ENCODE assay signal across 9 cellular contexts in genomic region chr12:129961856-129962255, GRCh38. TPM values are rescaled to one million over a fixed set of nuclear protein-coding genes. Genes with fewer than 3 reads are reported as not detected.
"Had no signal": no experiment of that assay in that cellular context is flagged by ENCODE, and none has a peak within 500 bp of the region (broad histone marks: within the 10 kb centered on the region; RNA-seq: fewer than 3 reads in every experiment).

No MANE protein-coding gene starts in this region.

- DNase-seq: GDM1, GF-D8 had no signal

- FAIRE-seq: G401.6, GM12878, GM12891, GM12892, GM18507, GM19239 had no signal

- ATAC-seq: GM12878 had no signal

- H3K4me3 ChIP-seq: GM12878 had no signal

RNA-seq across cellular contexts. Expression of gene TMEM132D, which starts 58.0 kb away (rescaled TPM):
- total RNA-seq: G401 had no signal
